8 cellular contexts compared by ENCODE assay signal in genomic region chr11:61160487-61161189, GRCh38. TPM values are rescaled to one million over a fixed set of nuclear protein-coding genes. Genes with fewer than 3 reads are reported as not detected.
DNase-seq lines count a peak whose midpoint lies in the region; ATAC-seq and TF ChIP-seq lines count a peak whose summit lies in the region.

No MANE protein-coding gene starts in this region.

- H3K79me2 ChIP-seq in fibroblast of lung (ENCODE audit: control insufficient read depth, insufficient read depth, low read length) = peaks cover 25% of the 10 kb centered on the region

- H3K36me3 ChIP-seq in SJSA1 (peaks cover 28% of the 10 kb centered on the region), fibroblast of lung (ENCODE audit: control insufficient read depth, insufficient read depth, low read length) (no peaks in the 10 kb centered on the region), psoas muscle (ENCODE audit: insufficient read depth in 1 of 2, low read depth in 1 of 2) (no peaks in the 10 kb centered on the region)

- no peak overlapping the region for H2AFZ ChIP-seq in fibroblast of lung (ENCODE audit: low read length)

- H3K9me3 Mint-ChIP-seq in T-helper 2 cell treated with Interferon-gamma antibody and Interleukin-4, amounts not matched to agents 5 μg/mL and 100 μg/mL, for 36 hours = peaks cover 7% of the 10 kb centered on the region

- H3K9ac ChIP-seq in fibroblast of lung (ENCODE audit: insufficient read depth, low read length) = peak overlapping the region; percentile 76

- H3K4me1 ChIP-seq in SJSA1 (replicated peaks) (peaks cover 35% of the 10 kb centered on the region), fibroblast of lung (ENCODE audit: control insufficient read depth, extremely low read depth, insufficient read depth, low read length) (peaks cover 4% of the 10 kb centered on the region), psoas muscle (peaks cover 35% of the 10 kb centered on the region)

- peak overlapping the region; percentile 83 for H3K4me3 ChIP-seq in SJSA1
- peak overlapping the region; percentile 34 to 88 (median 73) for H3K4me3 ChIP-seq in fibroblast of lung (replicated peaks in 1 of 4; ENCODE audit: control extremely low read depth in 1 of 4, insufficient read depth in 1 of 4, low read depth in 3 of 4, low read length in 4 of 4)
- peak overlapping the region; percentile 90 for H3K4me3 ChIP-seq in psoas muscle

- intact Hi-C loops in psoas muscle (cut with DNase I) = loop anchor here in 1 of 2 donors (10.0 kb wide), 1 partner anchor 316 kb away; the partner anchor contains the start of gene CCDC86

- H3K27ac Mint-ChIP-seq in T-helper 2 cell treated with Interferon-gamma antibody and Interleukin-4, amounts not matched to agents 5 μg/mL and 100 μg/mL, for 36 hours = peak overlapping the region; percentile 87

- DNase-seq in T-helper 2 cell treated with Interferon-gamma antibody and Interleukin-4, amounts not matched to agents 5 μg/mL and 100 μg/mL, for 36 hours (ENCODE audit: low spot score) = no peak
- DNase-seq in T-helper 2 cell (no peak), SJSA1 (ENCODE audit: low read depth in 1 of 2, low spot score in 2 of 2) (no peak), fibroblast of lung (ENCODE audit: low read depth in 2 of 2) (peak in 1 of 2 donors; percentile 21), psoas muscle (no peak), activated gamma-delta T cell treated with Interleukin-2 at 50 U/mL for 16 hours (no peak), NCI-H2171 treated with DMSO at 0.1 percent for 48 hours (lab: John Stamatoyannopoulos, UW) (no peak)

- H3K9me3 ChIP-seq in SJSA1 (replicated peaks) (peaks cover 3% of the 10 kb centered on the region; the same call in 1 of the 2 replicates), fibroblast of lung (ENCODE audit: control insufficient read depth, insufficient read depth, low read depth, low read length) (no peaks in the 10 kb centered on the region), psoas muscle (no peaks in the 10 kb centered on the region)

- ATAC-seq in psoas muscle (no peak), GM19035 (IDR thresholded peaks at IDR 0.05; ENCODE audit: unreplicated experiment) (no peak)

- H4K20me1 ChIP-seq in fibroblast of lung (ENCODE audit: control insufficient read depth, extremely low read depth, insufficient read depth, low read length) = no peaks in the 10 kb centered on the region

- H3K36me3 Mint-ChIP-seq in T-helper 2 cell treated with Interferon-gamma antibody and Interleukin-4, amounts not matched to agents 5 μg/mL and 100 μg/mL, for 36 hours (ENCODE audit: low read depth) = peaks cover 13% of the 10 kb centered on the region

- H3K27ac ChIP-seq in SJSA1 (peak overlapping the region; percentile 94), fibroblast of lung (ENCODE audit: insufficient read depth, low read length) (peak overlapping the region; percentile 77), psoas muscle (peak overlapping the region; percentile 98)

- peak overlapping the region; percentile 86 for H3K4me3 Mint-ChIP-seq in T-helper 2 cell treated with Interferon-gamma antibody and Interleukin-4, amounts not matched to agents 5 μg/mL and 100 μg/mL, for 36 hours

- 10 to 17% (median 11%) methylated on average over 20 to 25 of the region's 25 CpGs for WGBS in psoas muscle, 3 donors

- no peaks in the 10 kb centered on the region for H3K27me3 ChIP-seq in SJSA1 (replicated peaks)
- no peaks in the 10 kb centered on the region for H3K27me3 ChIP-seq in fibroblast of lung (ENCODE audit: control insufficient read depth, insufficient read depth, low read length)
- no peaks in the 10 kb centered on the region for H3K27me3 ChIP-seq in psoas muscle (ENCODE audit: insufficient read depth in 3 of 3, low read length in 2 of 3)

- H3K27me3 Mint-ChIP-seq in T-helper 2 cell treated with Interferon-gamma antibody and Interleukin-4, amounts not matched to agents 5 μg/mL and 100 μg/mL, for 36 hours (ENCODE audit: low read depth) = no peaks in the 10 kb centered on the region

- H3K4me1 Mint-ChIP-seq in T-helper 2 cell treated with Interferon-gamma antibody and Interleukin-4, amounts not matched to agents 5 μg/mL and 100 μg/mL, for 36 hours (ENCODE audit: low read depth) = peaks cover 57% of the 10 kb centered on the region

- TF ChIP-seq CTCF in fibroblast of lung (conservative IDR thresholded peaks at IDR 0.05 in 1 of 2, IDR thresholded peaks at IDR 0.05 in 1 of 2; ENCODE audit: low read depth in 1 of 2, low read length in 2 of 2) = no peak
- TF ChIP-seq CTCF in psoas muscle (IDR thresholded peaks at IDR 0.05) = no peak

- H3K4me2 ChIP-seq in fibroblast of lung (ENCODE audit: extremely low read depth, insufficient read depth, low read length) = peak overlapping the region; percentile 57

RNA-seq across cellular contexts. Expression of gene VPS37C, which starts 0.6 kb away (rescaled TPM):
- total RNA-seq in SJSA1 (2014; rRNA removed; shearing (Covaris generic)) = 22.2 and 29.9 TPM in 2 replicates
- total RNA-seq in fibroblast of lung (7.2 and 7.6 TPM in 2 replicates), psoas muscle (10 to 100 TPM; 16.9 to 27.3 (median 23.5) TPM)
- polyA plus RNA-seq in fibroblast of lung (9.9 and 10.7 TPM in 2 replicates), psoas muscle (10 to 100 TPM; 18.9 to 39.8 (median 25.6) TPM)
- 13.0 and 13.1 TPM in 2 replicates for polyA plus RNA-seq in fibroblast of lung (2012)
- 9.4 and 12.9 TPM in 2 replicates for polyA minus RNA-seq in fibroblast of lung (ENCODE audit: low replicate concordance)

RNA-seq across cellular contexts. Expression of gene PGA3, which starts 42.7 kb away (rescaled TPM):
- total RNA-seq in SJSA1 (2014; rRNA removed; shearing (Covaris generic)) = not detected in 2 replicates
- 4.3 TPM in 1 of 2 replicates, not detected in the other for total RNA-seq in fibroblast of lung
- polyA plus RNA-seq in fibroblast of lung = 0.24 and 0.35 TPM in 2 replicates
- 0.19 and 0.20 TPM in 2 replicates for polyA plus RNA-seq in fibroblast of lung (2012)
- 4.3 and 11.6 TPM in 2 replicates for polyA minus RNA-seq in fibroblast of lung (ENCODE audit: low replicate concordance)
- total RNA-seq in psoas muscle = under 1 TPM in 1 of 4 donors, not detected in 3; 0.84 TPM
- 1 to 10 TPM in 2 of 3 donors, under 1 TPM in 1; 0.29 to 1.1 (median 1.1) TPM for polyA plus RNA-seq in psoas muscle

RNA-seq across cellular contexts. Expression of gene CD5, which starts 58.3 kb away (rescaled TPM):
- total RNA-seq in SJSA1 (2014; rRNA removed; shearing (Covaris generic)) = not detected in 2 replicates
- total RNA-seq in fibroblast of lung (not detected in 2 replicates), psoas muscle (under 1 TPM in 3 of 4 donors, not detected in 1; 0.08 to 0.17 (median 0.17) TPM)
- polyA plus RNA-seq in fibroblast of lung (not detected in 2 replicates), psoas muscle (under 1 TPM in 2 of 3 donors, not detected in 1; 0.04 to 0.05 TPM)
- polyA plus RNA-seq in fibroblast of lung (2012) = 0.03 TPM in 1 of 2 replicates, not detected in the other
- not detected in 2 replicates for polyA minus RNA-seq in fibroblast of lung (ENCODE audit: low replicate concordance)
